In genomic region chr3:34056951-34057390, GRCh38 we compare ENCODE assay signal across 7 cellular contexts.
DNase-seq lines count a peak whose midpoint lies in the region; ATAC-seq lines count a peak whose summit lies in the region.

No MANE protein-coding gene starts in this region.

- peak; percentile 31 for DNase-seq in iris pigment epithelial cell (ENCODE audit: low read depth)
- no peak for DNase-seq in DMS153 (lab: John Stamatoyannopoulos, UW)
- DNase-seq in HuH-7 (ENCODE audit: low spot score), result no peak
- DNase-seq in mucosa of gallbladder (ENCODE audit: low spot score), result no peak

- ATAC-seq in GM18870 (IDR thresholded peaks at IDR 0.05; ENCODE audit: unreplicated experiment), result peak; percentile 95
- peak; percentile 97 for ATAC-seq in GM21717 (IDR thresholded peaks at IDR 0.05; ENCODE audit: unreplicated experiment)
- ATAC-seq in HG03565 (IDR thresholded peaks at IDR 0.05; ENCODE audit: unreplicated experiment), result peak; percentile 92
